Comparison of ENCODE assay signal across 14 cellular contexts in genomic region chr14:24900281-24900868, GRCh38.
DNase-seq lines count a peak whose midpoint lies in the region; ATAC-seq and TF ChIP-seq lines count a peak whose summit lies in the region.
"Had no signal": no experiment of that assay in that cellular context is flagged by ENCODE, and none has a peak within 500 bp of the region (broad histone marks: within the 10 kb centered on the region; RNA-seq: fewer than 3 reads in every experiment).

No MANE protein-coding gene starts in this region.

- H3K4me3 ChIP-seq in dorsolateral prefrontal cortex (peak overlapping the region in 15 of 59 donors; percentile 1 to 29 (median 16)), right cardiac atrium (ENCODE audit: low read length) (no peak overlapping the region), smooth muscle cell (no peak overlapping the region)
- H3K4me3 ChIP-seq: BLaER1 treated with 17β-estradiol and CSF1 and Interleukin-3, amounts not matched to agents 10 nM and 100 nM; cardiac muscle cell had no signal

- TF ChIP-seq CTCF in dorsolateral prefrontal cortex (IDR thresholded peaks at IDR 0.05 in 54 of 56, conservative IDR thresholded peaks at IDR 0.05 in 2 of 56; ENCODE audit: low read depth in 1 of 56, partially characterized antibody in 56 of 56) (peak in 6 of 56 donors; percentile 5 to 33 (median 10)), smooth muscle cell (IDR thresholded peaks at IDR 0.05; ENCODE audit: borderline replicate concordance, insufficient read depth, poor library complexity, severe bottlenecking) (no peak)

- H3K9ac ChIP-seq in smooth muscle cell (ENCODE audit: low read depth) = no peak overlapping the region
- H3K9ac ChIP-seq: BLaER1 treated with 17β-estradiol and CSF1 and Interleukin-3, amounts not matched to agents 10 nM and 100 nM had no signal

- peak; percentile 67 for DNase-seq in GM03348 (ENCODE audit: low spot score)
- DNase-seq in dorsolateral prefrontal cortex = no peak
- DNase-seq in right cardiac atrium = no peak
- no peak for DNase-seq in smooth muscle cell (lab: John Stamatoyannopoulos, UW; ENCODE audit: unreplicated experiment)
- DNase-seq in HK-2 (ENCODE audit: unreplicated experiment) = no peak
- DNase-seq in iPS-NIHi7 (ENCODE audit: extremely low spot score) = no peak
- DNase-seq: activated CD4-positive, alpha-beta memory T cell treated with anti-CD3 and anti-CD28 coated beads for 36 hours; activated effector memory CD4-positive, alpha-beta T cell treated with anti-CD3 and anti-CD28 coated beads, Interleukin-2, amount 50 U/mL, for 16 hours; nucleus accumbens had no signal

- no peaks in the 10 kb centered on the region for H3K27me3 ChIP-seq in dorsolateral prefrontal cortex
- no peaks in the 10 kb centered on the region for H3K27me3 ChIP-seq in right cardiac atrium (ENCODE audit: control insufficient read depth, insufficient read depth)
- H3K27me3 ChIP-seq in smooth muscle cell (ENCODE audit: low read depth) = no peaks in the 10 kb centered on the region
- H3K27me3 ChIP-seq: BLaER1 treated with 17β-estradiol and CSF1 and Interleukin-3, amounts not matched to agents 10 nM and 100 nM; cardiac muscle cell; tibial nerve had no signal

- H3F3A ChIP-seq in smooth muscle cell (ENCODE audit: low read depth) = no peaks in the 10 kb centered on the region

- peaks cover 72% of the 10 kb centered on the region for H4K20me1 ChIP-seq in smooth muscle cell (ENCODE audit: low read depth)
- H4K20me1 ChIP-seq: BLaER1 treated with 17β-estradiol and CSF1 and Interleukin-3, amounts not matched to agents 10 nM and 100 nM had no signal

- H3K9me3 ChIP-seq in right cardiac atrium (ENCODE audit: control insufficient read depth, low read length) (no peaks in the 10 kb centered on the region), smooth muscle cell (replicated peaks; ENCODE audit: low read depth) (no peaks in the 10 kb centered on the region)
- H3K9me3 ChIP-seq: BLaER1 treated with 17β-estradiol and CSF1 and Interleukin-3, amounts not matched to agents 10 nM and 100 nM; tibial nerve had no signal

- no peaks in the 10 kb centered on the region for H3K36me3 ChIP-seq in smooth muscle cell (ENCODE audit: low read depth)
- H3K36me3 ChIP-seq: BLaER1 treated with 17β-estradiol and CSF1 and Interleukin-3, amounts not matched to agents 10 nM and 100 nM; cardiac muscle cell; tibial nerve had no signal

- H3K4me2 ChIP-seq in smooth muscle cell = peak overlapping the region; percentile 62
- H3K4me2 ChIP-seq: BLaER1 treated with 17β-estradiol and CSF1 and Interleukin-3, amounts not matched to agents 10 nM and 100 nM had no signal

- H3K4me1 ChIP-seq in right cardiac atrium (ENCODE audit: control insufficient read depth, insufficient read depth, low read length) (no peaks in the 10 kb centered on the region), smooth muscle cell (ENCODE audit: low read depth) (peaks cover 13% of the 10 kb centered on the region)
- H3K4me1 ChIP-seq: BLaER1 treated with 17β-estradiol and CSF1 and Interleukin-3, amounts not matched to agents 10 nM and 100 nM had no signal

- H2AFZ ChIP-seq in smooth muscle cell (ENCODE audit: low read depth) = no peak overlapping the region

- peaks cover 89% of the 10 kb centered on the region for H3K79me2 ChIP-seq in smooth muscle cell (ENCODE audit: low read depth)

- ATAC-seq in right cardiac atrium (peak; percentile 93 to 94), HG03175 (IDR thresholded peaks at IDR 0.05; ENCODE audit: unreplicated experiment) (no peak), GM18873 (IDR thresholded peaks at IDR 0.05; ENCODE audit: low FRiP score, unreplicated experiment) (no peak)

- WGBS in right cardiac atrium = 18% methylated on average over 4 of the region's 4 CpGs
- 25% methylated on average over 4 of the region's 4 CpGs for WGBS in smooth muscle cell (ENCODE audit: low lambda C conversion rate)

- intact Hi-C loops in dorsolateral prefrontal cortex (cut with DNase I) = no loop called here
- intact Hi-C loops in right cardiac atrium (cut with DNase I) = no loop called here

- peak overlapping the region in 37 of 59 donors; percentile 8 to 71 (median 47) for H3K27ac ChIP-seq in dorsolateral prefrontal cortex
- peak overlapping the region; percentile 18 for H3K27ac ChIP-seq in right cardiac atrium (ENCODE audit: low read length)
- peak overlapping the region; percentile 16 for H3K27ac ChIP-seq in smooth muscle cell (ENCODE audit: low read depth)
- H3K27ac ChIP-seq: BLaER1 treated with 17β-estradiol and CSF1 and Interleukin-3, amounts not matched to agents 10 nM and 100 nM; cardiac muscle cell had no signal

Comparison
In these comparisons a context has a peak if more than half of its experiments do, and no peak if none do; other contexts are left out.
1. ATAC-seq: peak in right cardiac atrium (2 of 2); none in HG03175 (single experiment) and GM18873 (single experiment).
2. Peak in every context shown above with its lines, with median percentiles within 50 percentile points of each other: H3K27ac ChIP-seq.